ENCODE assay signal across 20 cellular contexts in the genomic region with DNA sequence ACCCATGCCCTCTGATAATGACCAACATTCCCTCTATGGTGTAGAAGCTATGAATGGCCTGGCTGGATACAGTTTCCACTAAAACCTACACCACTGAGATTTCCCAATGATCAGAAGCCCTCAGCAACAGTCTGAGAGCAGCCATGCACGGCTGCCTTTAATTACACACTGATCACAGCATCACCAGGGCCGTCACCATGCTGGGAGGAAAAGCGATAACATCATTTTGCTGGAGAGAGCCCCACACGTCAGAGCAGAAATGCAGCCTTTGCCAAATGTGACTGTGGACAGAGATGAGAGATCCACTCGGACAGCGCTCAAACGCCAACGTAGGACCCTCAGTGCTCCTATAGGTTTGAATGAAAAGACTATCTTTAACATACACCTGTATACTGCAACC.
"Had no signal": no experiment of that assay in that cellular context is flagged by ENCODE, and none has a peak within 500 bp of the region (broad histone marks: within the 10 kb centered on the region; RNA-seq: fewer than 3 reads in every experiment).

No MANE protein-coding gene starts in this region.

- H3K4me1 ChIP-seq: ascending aorta had no signal

- H3K27ac ChIP-seq: ascending aorta, heart right ventricle had no signal

- H3K36me3 ChIP-seq: ascending aorta, gastroesophageal sphincter, heart right ventricle, sigmoid colon had no signal

- H3K27me3 ChIP-seq: ascending aorta, gastroesophageal sphincter, heart right ventricle, sigmoid colon had no signal

- H3K4me3 ChIP-seq: ascending aorta, gastroesophageal sphincter, heart right ventricle, mucosa of descending colon, sigmoid colon had no signal

- DNase-seq: activated CD4-positive, alpha-beta T cell treated with anti-CD3 and anti-CD28 coated beads for 48 hours; activated CD4-positive, CD25-positive, alpha-beta regulatory T cell; activated CD8-positive, alpha-beta T cell treated with anti-CD3 and anti-CD28 coated beads for 36 hours; activated effector memory CD4-positive, alpha-beta T cell treated with anti-CD3 and anti-CD28 coated beads, Interleukin-2, amount 50 U/mL, for 16 hours; activated naive CD4-positive, alpha-beta T cell treated with anti-CD3 and anti-CD28 coated beads, Interleukin-2, amount 50 U/mL, for 16 hours; activated T-cell treated with anti-CD3 and anti-CD28 coated beads, Interleukin-2, amount 50 U/mL, for 4 hours; cerebellar nuclear complex; cortex of kidney; effector CD4-positive, alpha-beta T cell; heart right ventricle; mesenchymal stem cell; mucosa of descending colon; naive B cell; sigmoid colon; stimulated activated CD4-positive, alpha-beta T cell treated with anti-CD3 and anti-CD28 coated beads, Interleukin-4, amount 100 ng/mL, for 24 hours; stimulated activated naive B cell treated with anti-CD40 and anti-IgM and Interleukin-4, amounts not matched to agents 10 μg/mL and 1 μg/mL and 100 μg/mL, for 72 hours had no signal

- ATAC-seq: activated CD8-positive, alpha-beta T cell treated with anti-CD3 and anti-CD28 coated beads for 36 hours; activated T-cell treated with anti-CD3 and anti-CD28 coated beads, Interleukin-2, amount 50 U/mL, for 4 hours; esophagus mucosa; gastroesophageal sphincter; heart right ventricle; mucosa of descending colon; stimulated activated naive B cell treated with anti-CD40 and anti-IgM and Interleukin-4, amounts not matched to agents 10 μg/mL and 1 μg/mL and 100 μg/mL, for 72 hours had no signal

- H3K9me3 ChIP-seq: gastroesophageal sphincter, mucosa of descending colon, sigmoid colon had no signal

- FAIRE-seq: bronchial epithelial cell had no signal
